Comparison of ENCODE assay signal across 9 cellular contexts in the genomic region with DNA sequence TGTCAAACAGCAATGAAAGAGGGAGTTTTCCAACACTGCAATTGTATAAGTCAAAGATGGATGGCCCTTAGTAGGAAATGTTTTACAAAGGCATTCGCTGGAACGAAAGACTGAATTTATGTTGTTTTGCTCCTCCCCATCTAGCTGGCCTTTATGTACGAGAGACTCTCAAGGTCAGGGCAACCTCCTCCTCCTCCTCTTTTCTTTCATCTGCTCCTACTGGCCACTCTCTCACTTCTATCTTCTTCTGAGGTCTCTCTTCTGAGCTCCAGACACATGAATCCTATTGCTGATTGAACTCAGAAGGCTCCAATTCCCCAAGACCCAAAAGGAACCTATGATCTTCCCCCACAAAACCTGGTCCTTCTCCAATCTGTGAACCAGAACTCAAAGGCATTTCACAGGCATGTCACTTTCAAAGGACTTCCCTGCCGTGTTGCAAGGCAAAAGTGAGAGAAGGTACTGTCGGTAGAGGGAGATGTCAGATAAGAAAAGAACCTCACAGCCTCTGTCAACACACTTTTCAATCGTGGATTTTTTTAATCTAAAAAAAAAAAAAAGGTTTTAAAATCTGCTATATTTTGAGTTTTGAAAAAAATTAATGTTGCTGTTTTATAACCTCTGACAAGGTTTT. TPM values are rescaled to one million over a fixed set of nuclear protein-coding genes. Genes with fewer than 3 reads are reported as not detected.
DNase-seq lines count a peak whose midpoint lies in the region; ATAC-seq, FAIRE-seq and TF ChIP-seq lines count a peak whose summit lies in the region.
"Had no signal": no experiment of that assay in that cellular context is flagged by ENCODE, and none has a peak within 500 bp of the region (broad histone marks: within the 10 kb centered on the region; RNA-seq: fewer than 3 reads in every experiment).

No MANE protein-coding gene starts in this region.

- no peaks in the 10 kb centered on the region for H3K4me1 Mint-ChIP-seq in activated naive CD8-positive, alpha-beta T cell treated with anti-CD3 and anti-CD28 coated beads for 36 hours
- peaks cover 6% of the 10 kb centered on the region for H3K4me1 Mint-ChIP-seq in activated naive CD4-positive, alpha-beta T cell treated with anti-CD3 and anti-CD28 coated beads, Interleukin-2, amount 10 ng/mL, durations not matched to agents 7 days and 5 days

- no peaks in the 10 kb centered on the region for H3K9me2 ChIP-seq in Loucy (replicated peaks; ENCODE audit: low read depth, low read length)

- H3K27me3 ChIP-seq in Loucy (ENCODE audit: insufficient read depth, low read length, poor library complexity, severe bottlenecking), result no peaks in the 10 kb centered on the region
- H3K27me3 ChIP-seq in adipocyte (replicated peaks; ENCODE audit: control insufficient read depth, insufficient read depth, low read length), result peaks cover 21% of the 10 kb centered on the region
- peaks cover 2 to 10% of the 10 kb centered on the region in 2 experiments; a peak in 2 of 5 replicates for H3K27me3 ChIP-seq in HepG2 (ENCODE audit: control insufficient read depth in 1 of 2, insufficient read depth in 2 of 2, low read length in 2 of 2)

- H3K27me3 Mint-ChIP-seq in activated naive CD8-positive, alpha-beta T cell treated with anti-CD3 and anti-CD28 coated beads for 36 hours, result peaks cover 3% of the 10 kb centered on the region
- H3K27me3 Mint-ChIP-seq in activated naive CD4-positive, alpha-beta T cell treated with anti-CD3 and anti-CD28 coated beads, Interleukin-2, amount 10 ng/mL, durations not matched to agents 7 days and 5 days, result peaks cover 17% of the 10 kb centered on the region

- no peaks in the 10 kb centered on the region for H3K9me3 ChIP-seq in Loucy (ENCODE audit: insufficient read depth, low read depth, low read length)
- no peaks in the 10 kb centered on the region for H3K9me3 ChIP-seq in adipocyte (ENCODE audit: control insufficient read depth, low read length)
- no peaks in the 10 kb centered on the region for H3K9me3 ChIP-seq in HepG2 (ENCODE audit: low read length)
- H3K9me3 ChIP-seq: thoracic aorta had no signal

- H4K20me1 ChIP-seq in Loucy (ENCODE audit: insufficient read depth, low read length, poor library complexity, severe bottlenecking), result no peaks in the 10 kb centered on the region
- H4K20me1 ChIP-seq in HepG2 (ENCODE audit: insufficient read depth, low read length), result no peaks in the 10 kb centered on the region

- H3K36me3 ChIP-seq in Loucy (ENCODE audit: insufficient read depth, low read length) (no peaks in the 10 kb centered on the region), adipocyte (ENCODE audit: control insufficient read depth, insufficient read depth, low read length, severe bottlenecking) (no peaks in the 10 kb centered on the region), HepG2 (replicated peaks in 1 of 2; ENCODE audit: control insufficient read depth in 1 of 2, insufficient read depth in 2 of 2, low read length in 2 of 2) (no peaks in the 10 kb centered on the region)
- H3K36me3 ChIP-seq: thoracic aorta had no signal

- no peak overlapping the region for H3K27ac ChIP-seq in HepG2 (ENCODE audit: extremely low read length, insufficient read depth, low read length)
- H3K27ac ChIP-seq: thoracic aorta had no signal

- no peaks in the 10 kb centered on the region for H3K9me3 Mint-ChIP-seq in activated naive CD8-positive, alpha-beta T cell treated with anti-CD3 and anti-CD28 coated beads for 36 hours
- no peaks in the 10 kb centered on the region for H3K9me3 Mint-ChIP-seq in activated naive CD4-positive, alpha-beta T cell treated with anti-CD3 and anti-CD28 coated beads, Interleukin-2, amount 10 ng/mL, durations not matched to agents 7 days and 5 days

- TF ChIP-seq EP300 in HepG2 (IDR thresholded peaks at IDR 0.05; ENCODE audit: low read depth in 2 of 2, low read length in 2 of 2) (no peak), HepG2 (CRISPR knock-in tag; IDR thresholded peaks at IDR 0.05; ENCODE audit: borderline replicate concordance) (no peak)

- H3K4me3 ChIP-seq in Loucy (ENCODE audit: low read length, poor library complexity, severe bottlenecking) (no peak overlapping the region), adipocyte (ENCODE audit: low read length) (no peak overlapping the region), HepG2 (replicated peaks in 1 of 3; ENCODE audit: insufficient read depth in 1 of 3, low read depth in 2 of 3, low read length in 3 of 3) (peak overlapping the region in 1 of 3 experiments; percentile 8; a peak in 2 of 6 replicates)
- H3K4me3 ChIP-seq: thoracic aorta had no signal

- no peak for TF ChIP-seq POLR2A in HepG2 (IDR thresholded peaks at IDR 0.05; ENCODE audit: insufficient read depth in 1 of 2, low read depth in 2 of 2, low read length in 2 of 2)

- peak overlapping the region; percentile 7 for H3K4me2 ChIP-seq in Loucy (ENCODE audit: low read depth, low read length, poor library complexity, severe bottlenecking)
- peak overlapping the region; percentile 48 for H3K4me2 ChIP-seq in HepG2 (ENCODE audit: low read depth, low read length)

- H3K79me2 ChIP-seq in Loucy (ENCODE audit: insufficient read depth, low read length) (no peaks in the 10 kb centered on the region), HepG2 (ENCODE audit: insufficient read depth, low read length) (no peaks in the 10 kb centered on the region)

- in situ Hi-C loops in HepG2 (cut with HindIII; ENCODE audit: extremely low pct_ligation_motif_present, low pct_unique_long_range_greater_than_20kb), result loop anchor here (25.0 kb wide), 1 partner anchor 565 kb away; no protein-coding TSS in a partner anchor

- H2AFZ ChIP-seq in Loucy (ENCODE audit: low read length) (0 out of 2 replicates have a peak overlapping the region, but pooled peaks have one; percentile 3), HepG2 (ENCODE audit: low read length) (no peak overlapping the region)

- TF ChIP-seq RAD21 in HepG2 (CRISPR knock-in tag; IDR thresholded peaks at IDR 0.05), result no peak

- 0% methylated on average over 6 of the region's 6 CpGs for WGBS in HepG2 (ENCODE audit: low lambda C conversion rate)

- BruUV-seq in HepG2 (replicated peaks; lab: Mats Ljungman, UMichigan), result no TSS peak

- no peaks in the 10 kb centered on the region for H3K4me1 ChIP-seq in Loucy (ENCODE audit: insufficient read depth, low read length, poor library complexity, severe bottlenecking)
- peaks cover 10% of the 10 kb centered on the region for H3K4me1 ChIP-seq in adipocyte (ENCODE audit: control insufficient read depth, insufficient read depth, low read length)
- peaks cover 18% of the 10 kb centered on the region for H3K4me1 ChIP-seq in HepG2 (ENCODE audit: insufficient read depth, low read length)

- no peaks in the 10 kb centered on the region for H3K36me3 Mint-ChIP-seq in activated naive CD8-positive, alpha-beta T cell treated with anti-CD3 and anti-CD28 coated beads for 36 hours
- no peaks in the 10 kb centered on the region for H3K36me3 Mint-ChIP-seq in activated naive CD4-positive, alpha-beta T cell treated with anti-CD3 and anti-CD28 coated beads, Interleukin-2, amount 10 ng/mL, durations not matched to agents 7 days and 5 days

- no peak overlapping the region for H3K4me3 Mint-ChIP-seq in activated naive CD8-positive, alpha-beta T cell treated with anti-CD3 and anti-CD28 coated beads for 36 hours
- no peak overlapping the region for H3K4me3 Mint-ChIP-seq in activated naive CD4-positive, alpha-beta T cell treated with anti-CD3 and anti-CD28 coated beads, Interleukin-2, amount 10 ng/mL, durations not matched to agents 7 days and 5 days

- H3F3A ChIP-seq in Loucy (ENCODE audit: low read depth), result no peaks in the 10 kb centered on the region

- peak; percentile 91 for ATAC-seq in HepG2
- ATAC-seq in HG03135 (IDR thresholded peaks at IDR 0.05; ENCODE audit: unreplicated experiment), result no peak

- FAIRE-seq in HepG2 (lab: Jason Lieb, UNC), result peak; percentile 75

- POLR2A ChIA-PET in HepG2 (lab: Yijun Ruan, JAX), result no interaction called here

- TF ChIP-seq CTCF in Loucy (conservative IDR thresholded peaks at IDR 0.05; ENCODE audit: low read length) (peak; percentile 38; the same call in 1 of the 2 replicates), HepG2 (CRISPR knock-in tag; IDR thresholded peaks at IDR 0.05) (peak; percentile 72)

- DNase-seq in EL, result peak; percentile 37
- DNase-seq in adipocyte (ENCODE audit: low read depth), result peak; percentile 34
- peak; percentile 49 for DNase-seq in HepG2 (ENCODE audit: low spot score)
- no peak for DNase-seq in stimulated activated CD4-positive, alpha-beta T cell treated with anti-CD3 and anti-CD28 coated beads, Interleukin-4, amount 100 ng/mL, for 1 hour
- DNase-seq in activated naive CD8-positive, alpha-beta T cell treated with anti-CD3 and anti-CD28 coated beads for 36 hours, result no peak
- DNase-seq in activated naive CD4-positive, alpha-beta T cell treated with anti-CD3 and anti-CD28 coated beads, Interleukin-2, amount 10 ng/mL, durations not matched to agents 7 days and 5 days, result no peak

- H3K9ac ChIP-seq in Loucy (ENCODE audit: low read depth, low read length, poor library complexity, severe bottlenecking) (no peak overlapping the region), adipocyte (ENCODE audit: low read length) (no peak overlapping the region), HepG2 (ENCODE audit: insufficient read depth, low read depth, low read length) (no peak overlapping the region)

- intact Hi-C loops in HepG2 (cut with micrococcal nuclease; ENCODE audit: unreplicated experiment), result loop anchor here (1.0 to 5.0 kb wide), 3 partner anchors 120 to 569 kb away; no protein-coding TSS in a partner anchor

- CTCF ChIA-PET in HepG2 (lab: Yijun Ruan, JAX; ENCODE audit: low intra/inter-chr PET ratio, low total read pairs), result interaction anchor here (1.5 to 1.7 kb wide), 2 partner anchors 309 to 569 kb away, joined by 3 to 12 read pairs; no protein-coding TSS in a partner anchor
- CTCF ChIA-PET in activated naive CD4-positive, alpha-beta T cell treated with anti-CD3 and anti-CD28 coated beads, Interleukin-2, amount 10 ng/mL, durations not matched to agents 7 days and 5 days (lab: Charles Lee), result interaction anchor here (1.9 kb wide), 1 partner anchor 309 kb away, joined by 8 read pairs; no protein-coding TSS in a partner anchor

- H3K27ac Mint-ChIP-seq in activated naive CD8-positive, alpha-beta T cell treated with anti-CD3 and anti-CD28 coated beads for 36 hours, result no peak overlapping the region
- no peak overlapping the region for H3K27ac Mint-ChIP-seq in activated naive CD4-positive, alpha-beta T cell treated with anti-CD3 and anti-CD28 coated beads, Interleukin-2, amount 10 ng/mL, durations not matched to agents 7 days and 5 days

RNA-seq across cellular contexts. Expression of a gene that starts 28.5 kb away (rescaled TPM):
- total RNA-seq in HepG2 (2016; rRNA removed; fragmentation: Illumina TruSeq; extraction: Trizol), result 83.4 and 93.4 TPM in 2 replicates
- total RNA-seq in HepG2 (2016; cell fraction: cytosol; rRNA removed; fragmentation: Illumina TruSeq; extraction: Trizol; ENCODE audit: low read depth), result 31.6 and 35.5 TPM in 2 replicates
- total RNA-seq in HepG2 (2016; cell fraction: insoluble cytoplasmic fraction; rRNA removed; fragmentation: Illumina TruSeq; extraction: Trizol), result 84.7 and 92.1 TPM in 2 replicates
- total RNA-seq in HepG2 (2016; cell fraction: membrane; rRNA removed; fragmentation: Illumina TruSeq; extraction: Trizol), result 27.5 and 35.9 TPM in 2 replicates
- 91.9 and 111 TPM in 2 replicates for total RNA-seq in HepG2 (2016; cell fraction: nucleus; rRNA removed; fragmentation: Illumina TruSeq; extraction: Trizol)
- 15.1 and 18.3 TPM in 2 replicates for polyA plus RNA-seq in HepG2 (2011; rRNA removed)
- 8.3 and 11.5 TPM in 2 replicates for polyA plus RNA-seq in HepG2 (2011; cell fraction: cytosol; rRNA removed)
- 17.6 and 19.5 TPM in 2 replicates for polyA plus RNA-seq in HepG2 (2011; cell fraction: nucleus; rRNA removed)
- 25.6 and 27.4 TPM in 2 replicates for polyA plus RNA-seq in HepG2 (2012)
- polyA plus RNA-seq in HepG2 (2016; cell fraction: cytosol; fragmentation: Illumina TruSeq; extraction: Trizol; ENCODE audit: low read depth), result 3.1 and 4.0 TPM in 2 replicates
- polyA plus RNA-seq in HepG2 (2016; cell fraction: insoluble cytoplasmic fraction; fragmentation: Illumina TruSeq; extraction: Trizol; ENCODE audit: low read depth), result 72.7 and 85.6 TPM in 2 replicates
- polyA plus RNA-seq in HepG2 (2016; cell fraction: membrane; fragmentation: Illumina TruSeq; extraction: Trizol; ENCODE audit: low read depth), result 7.5 and 9.6 TPM in 2 replicates
- 69.1 and 80.7 TPM in 2 replicates for polyA plus RNA-seq in HepG2 (2016; cell fraction: nucleus; fragmentation: Illumina TruSeq; extraction: Trizol; ENCODE audit: insufficient read depth, low read depth)
- 11.4 and 23.9 TPM in 2 replicates for polyA minus RNA-seq in HepG2 (2011; rRNA and poly(A)+ RNA removed; ENCODE audit: low replicate concordance)
- 9.7 and 12.0 TPM in 2 replicates for polyA minus RNA-seq in HepG2 (2011; cell fraction: cytosol; rRNA and poly(A)+ RNA removed)
- 107 and 109 TPM in 2 replicates for polyA minus RNA-seq in HepG2 (2011; cell fraction: nucleus; rRNA and poly(A)+ RNA removed)
- total RNA-seq in activated naive CD8-positive, alpha-beta T cell treated with anti-CD3 and anti-CD28 coated beads for 36 hours, result 100 to 1,000 TPM; 142 to 144 TPM

Comparison
In these comparisons a context has a peak if more than half of its experiments do, and no peak if none do; other contexts are left out.
1. DNase-seq: peak in EL (single experiment), adipocyte (single experiment) and HepG2 (single experiment); none in stimulated activated CD4-positive, alpha-beta T cell treated with anti-CD3 and anti-CD28 coated beads, Interleukin-4, amount 100 ng/mL, for 1 hour (single experiment), activated naive CD8-positive, alpha-beta T cell treated with anti-CD3 and anti-CD28 coated beads for 36 hours (single experiment) and activated naive CD4-positive, alpha-beta T cell treated with anti-CD3 and anti-CD28 coated beads, Interleukin-2, amount 10 ng/mL, durations not matched to agents 7 days and 5 days (single experiment).